ENCODE assay signal across 9 cellular contexts in genomic region chr1:161305872-161306519, GRCh38. TPM values are rescaled to one million over a fixed set of nuclear protein-coding genes. Genes with fewer than 3 reads are reported as not detected.
A peak's percentile ranks its signal among the peaks of the same experiment; 100 is the strongest.
DNase-seq lines count a peak whose midpoint lies in the region; ATAC-seq and TF ChIP-seq lines count a peak whose summit lies in the region.
"Had no signal": no experiment of that assay in that cellular context is flagged by ENCODE, and none has a peak within 500 bp of the region (broad histone marks: within the 10 kb centered on the region; RNA-seq: fewer than 3 reads in every experiment).

No MANE protein-coding gene starts in this region.

- H3K4me3 ChIP-seq in DND-41 (ENCODE audit: low read depth in 1 of 2, low read length in 2 of 2) (no peak overlapping the region), choroid plexus epithelial cell (ENCODE audit: low read depth, low read length) (peak overlapping the region; percentile 77)

- H4K20me1 ChIP-seq in DND-41 (ENCODE audit: insufficient read depth, low read length): no peaks in the 10 kb centered on the region

- H3K9me3 ChIP-seq in DND-41 (ENCODE audit: insufficient read depth, low read length, severe bottlenecking): no peaks in the 10 kb centered on the region

- H3K36me3 ChIP-seq in DND-41 (ENCODE audit: insufficient read depth, low read length): no peaks in the 10 kb centered on the region

- peak overlapping the region; percentile 77; the same call in 1 of the 2 replicates for H2AFZ ChIP-seq in DND-41 (ENCODE audit: low read depth, low read length)

- no peaks in the 10 kb centered on the region for H3K27me3 ChIP-seq in DND-41 (ENCODE audit: insufficient read depth, low read length, poor library complexity)

- no peak overlapping the region for H3K27ac ChIP-seq in DND-41 (ENCODE audit: low read length)
- H3K27ac ChIP-seq: VCaP had no signal

- no peaks in the 10 kb centered on the region for H3K79me2 ChIP-seq in DND-41 (ENCODE audit: insufficient read depth, low read length)

- H3K9ac ChIP-seq in DND-41 (ENCODE audit: low read depth, low read length): no peak overlapping the region

- TF ChIP-seq CTCF in DND-41 (IDR thresholded peaks at IDR 0.05; ENCODE audit: borderline replicate concordance, extremely low read depth, low read length, poor library complexity, severe bottlenecking) (no peak), choroid plexus epithelial cell (conservative IDR thresholded peaks at IDR 0.05; ENCODE audit: low read depth, low read length) (peak; percentile 44)

- DNase-seq in DND-41: peak; percentile 5
- DNase-seq in GOT3 (lab: John Stamatoyannopoulos, UW): peak; percentile 12
- DNase-seq in NCI-H187 (lab: John Stamatoyannopoulos, UW): peak; percentile 92 to 94
- peak; percentile 67 to 71 for DNase-seq in activated CD4-positive, alpha-beta T cell treated with anti-CD3 and anti-CD28 coated beads for 24 hours (ENCODE audit: low read depth in 2 of 2)
- DNase-seq in choroid plexus epithelial cell (ENCODE audit: low read depth): peak; percentile 62
- DNase-seq in left kidney (ENCODE audit: low read depth, low spot score): peak; percentile 93
- peak; percentile 88 for DNase-seq in stimulated activated CD4-positive, alpha-beta T cell treated with anti-CD3 and anti-CD28 coated beads, Interleukin-1b, Interleukin-23, amount 100 ng/mL, for 48 hours
- no peak for DNase-seq in A172 (ENCODE audit: low spot score)

- H3K4me2 ChIP-seq in DND-41 (ENCODE audit: insufficient read depth, low read length): peak overlapping the region; percentile 61; the same call in 1 of the 2 replicates

- peaks cover 25% of the 10 kb centered on the region for H3K4me1 ChIP-seq in DND-41 (ENCODE audit: insufficient read depth, low read length)

- ATAC-seq in DND-41 (ENCODE audit: insufficient read depth, low read depth): no peak

RNA-seq across cellular contexts. Expression of gene MPZ, which starts 3.8 kb away (rescaled TPM):
- 0.21 and 4.8 TPM in 2 replicates for total RNA-seq in A172 (2014; rRNA removed; shearing (Covaris generic))

RNA-seq across cellular contexts. Expression of gene SDHC, which starts 8.2 kb away (rescaled TPM):
- total RNA-seq in A172 (2014; rRNA removed; shearing (Covaris generic)): 32.8 and 48.8 TPM in 2 replicates

RNA-seq across cellular contexts. Expression of gene PCP4L1, which starts 47.5 kb away (rescaled TPM):
- not detected in 2 replicates for total RNA-seq in A172 (2014; rRNA removed; shearing (Covaris generic))
